ENCODE assay signal across 29 cellular contexts in genomic region chr3:165128544-165128943, GRCh38. TPM values are rescaled to one million over a fixed set of nuclear protein-coding genes. Genes with fewer than 3 reads are reported as not detected.
"Had no signal": no experiment of that assay in that cellular context is flagged by ENCODE, and none has a peak within 500 bp of the region (broad histone marks: within the 10 kb centered on the region; RNA-seq: fewer than 3 reads in every experiment).

No MANE protein-coding gene starts in this region.

- ATAC-seq: activated T-helper 17 cell treated with anti-CD3 and anti-CD28 coated beads, Interleukin-2, amount 50 U/mL, for 72 hours; Panc1; Right ventricle myocardium inferior had no signal

- H3K36me3 ChIP-seq: brain microvascular endothelial cell, cardiac muscle cell had no signal

- H3K4me3 ChIP-seq: cardiac muscle cell, SK-N-MC had no signal

- H3K27me3 ChIP-seq: brain microvascular endothelial cell, cardiac muscle cell had no signal

- DNase-seq: activated CD4-positive, alpha-beta memory T cell treated with anti-CD3 and anti-CD28 coated beads, Interleukin-2, amount 10 ng/mL, durations not matched to agents 7 days and 5 days; activated CD4-positive, alpha-beta T cell treated with anti-CD3 and anti-CD28 coated beads, Interleukin-2, amount 10 ng/mL, durations not matched to agents 7 days and 5 days; activated CD4-positive, CD25-positive, alpha-beta regulatory T cell; activated gamma-delta T cell; activated naive CD4-positive, alpha-beta T cell treated with anti-CD3 and anti-CD28 coated beads for 36 hours; activated T-cell treated with anti-CD3 and anti-CD28 coated beads for 4 hours; activated T-cell treated with anti-CD3 and anti-CD28 coated beads, Interleukin-2, amount 50 U/mL, for 48 hours; amygdala; brain microvascular endothelial cell; KG1; NCI-H1048; NCI-H1417 treated with DMSO at 0.1 percent for 48 hours; NCI-H187; NCI-H510A treated with DMSO at 0.1 percent for 48 hours; NCI-H774; NK-92 treated with Interleukin-12 subunit alpha and Interleukin-12 subunit beta, amount 100 ng/mL, for 24 hours; OCI-M1; RPMI8226; T-helper 1 cell had no signal

- H3K27ac ChIP-seq: brain microvascular endothelial cell, cardiac muscle cell, SK-N-MC, VCaP had no signal

RNA-seq across cellular contexts. Expression of gene SI, which starts 50.2 kb away (rescaled TPM):
- total RNA-seq: activated CD4-positive, alpha-beta memory T cell treated with anti-CD3 and anti-CD28 coated beads, Interleukin-2, amount 10 ng/mL, durations not matched to agents 7 days and 5 days; activated CD4-positive, alpha-beta T cell treated with anti-CD3 and anti-CD28 coated beads, Interleukin-2, amount 10 ng/mL, durations not matched to agents 7 days and 5 days; activated CD8-positive, alpha-beta memory T cell treated with anti-CD3 and anti-CD28 coated beads for 36 hours; activated naive CD4-positive, alpha-beta T cell treated with anti-CD3 and anti-CD28 coated beads for 36 hours; activated T-helper 17 cell treated with anti-CD3 and anti-CD28 coated beads, Interleukin-2, amount 50 U/mL, for 72 hours; cardiac muscle cell; LHCN-M2; M059J; Right ventricle myocardium inferior; T-helper 2 cell treated with Interferon-gamma antibody and Interleukin-4, amounts not matched to agents 100 ng/mL and 5 ng/mL, for 36 hours had no signal
